22 cellular contexts compared by ENCODE assay signal in genomic region chr7:133165001-133165400, GRCh38.
"Had no signal": no experiment of that assay in that cellular context is flagged by ENCODE, and none has a peak within 500 bp of the region (broad histone marks: within the 10 kb centered on the region; RNA-seq: fewer than 3 reads in every experiment).

No MANE protein-coding gene starts in this region.

- H3K27ac ChIP-seq: ascending aorta, cardiac muscle cell, colonic mucosa, epithelial cell of prostate, left lung, lower lobe of right lung, right atrium auricular region, transverse colon had no signal

- DNase-seq: activated CD4-positive, alpha-beta T cell treated with anti-CD3 and anti-CD28 coated beads for 48 hours; activated CD4-positive, alpha-beta T cell treated with anti-CD3 and anti-CD28 coated beads, Interleukin-2, amount 50 U/mL, for 48 hours; activated CD8-positive, alpha-beta memory T cell treated with anti-CD3 and anti-CD28 coated beads, Interleukin-2, amount 50 U/mL, for 4 hours; activated gamma-delta T cell; activated naive CD4-positive, alpha-beta T cell treated with anti-CD3 and anti-CD28 coated beads, Interleukin-2, amount 10 ng/mL, durations not matched to agents 7 days and 5 days; activated naive CD8-positive, alpha-beta T cell treated with anti-CD3 and anti-CD28 coated beads, Interleukin-2, amount 10 ng/mL, durations not matched to agents 7 days and 5 days; activated T-cell treated with anti-CD3 and anti-CD28 coated beads, Interleukin-2, amount 50 U/mL, for 24 hours; cerebellar nuclear complex; colonic mucosa; effector CD8-positive, alpha-beta T cell; left lung; lower lobe of right lung; mesenchymal stem cell; naive thymus-derived CD8-positive, alpha-beta T cell; stimulated activated CD4-positive, alpha-beta T cell treated with anti-CD3 and anti-CD28 coated beads, Interleukin-15, amount 100 ng/mL, for 24 hours; stimulated activated CD4-positive, alpha-beta T cell treated with anti-CD3 and anti-CD28 coated beads, Interleukin-2, amount 100 ng/mL, for 24 hours; stimulated activated naive CD4-positive, alpha-beta T cell treated with Interleukin-2 at 50 U/mL for 16 hours; transverse colon had no signal

- H3K4me1 ChIP-seq: ascending aorta, colonic mucosa, left lung, lower lobe of right lung, right atrium auricular region, transverse colon had no signal

- H3K9me3 ChIP-seq: ascending aorta, colonic mucosa, left lung, lower lobe of right lung, right atrium auricular region, transverse colon had no signal

- H3K36me3 ChIP-seq: ascending aorta, cardiac muscle cell, colonic mucosa, left lung, lower lobe of right lung, right atrium auricular region, transverse colon had no signal

- H3K4me3 ChIP-seq: ascending aorta, cardiac muscle cell, colonic mucosa, left lung, lower lobe of right lung, right atrium auricular region, transverse colon had no signal

- H3K27me3 ChIP-seq: ascending aorta, cardiac muscle cell, colonic mucosa, left lung, right atrium auricular region, transverse colon had no signal

- ATAC-seq: left lung; lower lobe of right lung; naive thymus-derived CD8-positive, alpha-beta T cell had no signal
